Comparison of ENCODE assay signal across 1 cellular context in the genomic region with DNA sequence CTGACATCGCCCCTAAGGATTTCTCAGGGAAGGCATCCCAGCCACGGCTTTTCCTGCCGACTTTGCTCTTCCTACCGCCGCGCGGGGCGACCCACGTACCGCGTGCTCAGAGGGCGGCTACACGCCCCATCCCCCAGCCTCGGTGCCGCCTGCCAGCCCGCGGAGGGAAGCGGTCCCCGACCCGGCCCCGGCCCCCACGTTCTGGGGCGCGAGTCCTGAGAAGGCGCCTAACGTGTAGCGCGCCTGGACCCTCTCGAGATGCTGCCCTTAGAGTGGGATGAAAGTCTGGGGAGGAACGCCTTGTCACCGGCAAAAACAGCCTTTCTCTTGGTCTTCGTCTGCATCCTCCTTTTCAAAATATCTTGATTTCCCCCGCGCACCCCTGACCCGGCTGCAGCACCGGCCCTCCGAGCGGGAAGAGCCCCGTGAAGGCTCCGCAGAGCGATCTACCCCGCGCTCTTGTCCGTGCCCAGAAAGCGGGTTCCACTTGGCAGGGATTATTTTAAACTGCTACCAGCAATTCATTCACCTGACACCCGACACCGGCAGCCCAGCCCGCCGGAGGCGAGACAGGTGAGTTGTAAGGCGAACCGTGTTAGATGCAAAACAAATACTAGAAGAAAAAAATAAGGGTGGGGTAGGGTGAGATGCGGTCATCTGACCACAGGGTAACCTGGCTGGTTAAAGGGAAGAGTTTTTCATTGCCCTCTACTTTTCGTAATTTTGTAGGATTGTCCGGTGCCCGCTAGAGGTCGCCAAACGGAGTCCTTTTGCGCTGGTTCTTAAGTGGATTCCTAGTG.
TF ChIP-seq lines count a peak whose summit lies in the region.

No MANE protein-coding gene starts in this region.

TF ChIP-seq in HEK293, 187 proteins besides CTCF, POLR2A, EP300 and RAD21 (continued from another document):
- TF ChIP-seq ZNF362 (tag by site-specific recombination; IDR thresholded peaks at IDR 0.05): peak; percentile 93
- no peak for TF ChIP-seq HOXD13 (CRISPR knock-in tag; IDR thresholded peaks at IDR 0.05; ENCODE audit: borderline replicate concordance)
- TF ChIP-seq GFI1B (tag by site-specific recombination; IDR thresholded peaks at IDR 0.05): no peak
- TF ChIP-seq ZNF324 (tag by site-specific recombination; IDR thresholded peaks at IDR 0.05): no peak
- TF ChIP-seq ZNF830 (tag by site-specific recombination; IDR thresholded peaks at IDR 0.05; ENCODE audit: low read depth): no peak
- TF ChIP-seq KLF1 (tag by site-specific recombination; IDR thresholded peaks at IDR 0.05): peak; percentile 45; the same call in 1 of the 2 replicates
- TF ChIP-seq SALL2 (tag by site-specific recombination; IDR thresholded peaks at IDR 0.05; ENCODE audit: borderline replicate concordance): no peak
- no peak for TF ChIP-seq ZNF610 (tag by site-specific recombination; IDR thresholded peaks at IDR 0.05; ENCODE audit: borderline replicate concordance)
- TF ChIP-seq ZNF747 (tag by site-specific recombination; IDR thresholded peaks at IDR 0.05): no peak
- TF ChIP-seq ZNF366 (tag by site-specific recombination; conservative IDR thresholded peaks at IDR 0.05): peak; percentile 59
- TF ChIP-seq HIC1 (tag by site-specific recombination; IDR thresholded peaks at IDR 0.05): peak; percentile 71; the same call in 1 of the 2 replicates
- TF ChIP-seq OVOL3 (tag by site-specific recombination; IDR thresholded peaks at IDR 0.05): no peak
- no peak for TF ChIP-seq ZNF202 (tag by site-specific recombination; IDR thresholded peaks at IDR 0.05; ENCODE audit: borderline replicate concordance)
